25 cellular contexts compared by ENCODE assay signal in genomic region chr15:26869628-26870027, GRCh38. TPM values are rescaled to one million over a fixed set of nuclear protein-coding genes. Genes with fewer than 3 reads are reported as not detected.
"Had no signal": no experiment of that assay in that cellular context is flagged by ENCODE, and none has a peak within 500 bp of the region (broad histone marks: within the 10 kb centered on the region; RNA-seq: fewer than 3 reads in every experiment).

No MANE protein-coding gene starts in this region.

- H3K36me3 ChIP-seq: MG63, SJCRH30 had no signal

- FAIRE-seq: HepG2 had no signal

- H3K9me3 ChIP-seq: MG63, SJCRH30 had no signal

- H3K4me3 ChIP-seq: MG63, SJCRH30 had no signal

- H3K27me3 ChIP-seq: SJCRH30 had no signal

- DNase-seq: IMR-90; Karpas-422; KG1; MG63; NCI-H1092; NCI-H1105 treated with DMSO at 0.1 percent for 48 hours; NCI-H1417 treated with DMSO at 0.1 percent for 48 hours; NCI-H146; NCI-H1694 treated with DMSO at 0.1 percent for 48 hours; NCI-H1930; NCI-H2081 treated with DMSO at 0.1 percent for 48 hours; NCI-H2171; NCI-H226; NCI-H446; NCI-H510A; NCI-H69; NCI-H774; NK-92 treated with Interleukin-12 subunit alpha and Interleukin-12 subunit beta, amount 100 ng/mL, for 24 hours; PC-3; SHP77 treated with DMSO at 0.1 percent for 48 hours had no signal

- ATAC-seq: HepG2, Panc1, PC-3, Right ventricle myocardium inferior, SK-N-SH treated with all-trans-retinoic acid at 6 μM for 48 hours had no signal

RNA-seq across cellular contexts. Expression of gene GABRA5, which starts 2.8 kb away (rescaled TPM):
- polyA plus RNA-seq: HepG2 had no signal
